In genomic region chr11:126488591-126489370, GRCh38 we compare ENCODE assay signal across 16 cellular contexts.
"Had no signal": no experiment of that assay in that cellular context is flagged by ENCODE, and none has a peak within 500 bp of the region (broad histone marks: within the 10 kb centered on the region; RNA-seq: fewer than 3 reads in every experiment).

No MANE protein-coding gene starts in this region.

- H3K27ac ChIP-seq: colonic mucosa, hepatocyte, right atrium auricular region had no signal

- H3K79me2 ChIP-seq: hepatocyte had no signal

- H3K9me3 Mint-ChIP-seq: naive thymus-derived CD4-positive, alpha-beta T cell; nephron progenitor cell had no signal

- DNase-seq: cerebellar nuclear complex; colonic mucosa; dermis blood vessel endothelial cell; foreskin melanocyte; kidney; left cardiac atrium; left ventricle myocardium superior; mesendoderm; naive thymus-derived CD4-positive, alpha-beta T cell; nephron progenitor cell; stimulated activated CD4-positive, alpha-beta T cell treated with anti-CD3 and anti-CD28 coated beads, Interleukin-2, amount 100 ng/mL, for 24 hours; stimulated activated CD4-positive, alpha-beta T cell treated with anti-CD3 and anti-CD28 coated beads, Interleukin-4, amount 100 ng/mL, for 4 hours; stimulated activated naive CD4-positive, alpha-beta T cell; trophoblast cell had no signal

- H3K36me3 Mint-ChIP-seq: naive thymus-derived CD4-positive, alpha-beta T cell had no signal

- H3K4me1 ChIP-seq: colonic mucosa, right atrium auricular region had no signal

- ATAC-seq: left cardiac atrium; left ventricle myocardium superior; naive thymus-derived CD4-positive, alpha-beta T cell had no signal

- H3K4me3 ChIP-seq: colonic mucosa, hepatocyte, right atrium auricular region had no signal

- H2AFZ ChIP-seq: hepatocyte had no signal

- H3K27me3 ChIP-seq: colonic mucosa, hepatocyte, right atrium auricular region had no signal

- H3K4me2 ChIP-seq: hepatocyte had no signal

- H3K27ac Mint-ChIP-seq: naive thymus-derived CD4-positive, alpha-beta T cell had no signal

- H3K36me3 ChIP-seq: colonic mucosa, right atrium auricular region had no signal

- H3K9me3 ChIP-seq: colonic mucosa, right atrium auricular region had no signal

- H3K4me3 Mint-ChIP-seq: naive thymus-derived CD4-positive, alpha-beta T cell had no signal
